In genomic region chr11:61806785-61807184, GRCh38 we compare ENCODE assay signal across 22 cellular contexts. TPM values are rescaled to one million over a fixed set of nuclear protein-coding genes. Genes with fewer than 3 reads are reported as not detected.
"Had no signal": no experiment of that assay in that cellular context is flagged by ENCODE, and none has a peak within 500 bp of the region (broad histone marks: within the 10 kb centered on the region; RNA-seq: fewer than 3 reads in every experiment).

No MANE protein-coding gene starts in this region.

- H3K36me3 Mint-ChIP-seq: memory B cell had no signal

- H3K4me3 ChIP-seq: dorsolateral prefrontal cortex, gastrocnemius medialis, lung, mucosa of descending colon, prostate gland, right atrium auricular region, sigmoid colon, stomach, thyroid gland, vagina had no signal

- H3K27ac ChIP-seq: gastrocnemius medialis, prostate gland, right atrium auricular region, sigmoid colon, stomach, thyroid gland, vagina had no signal

- DNase-seq: effector CD4-positive, alpha-beta T cell; gastrocnemius medialis; head of caudate nucleus; kidney; mucosa of descending colon; naive thymus-derived CD4-positive, alpha-beta T cell; nucleus accumbens; sigmoid colon; stimulated activated naive CD4-positive, alpha-beta T cell; stomach; thyroid gland; trophoblast cell had no signal

- H3K4me3 Mint-ChIP-seq: memory B cell; naive thymus-derived CD4-positive, alpha-beta T cell; nephron had no signal

- H3K27ac Mint-ChIP-seq: memory B cell, nephron had no signal

- H3K9me3 ChIP-seq: gastrocnemius medialis, mucosa of descending colon, prostate gland, right atrium auricular region, sigmoid colon, stomach, thyroid gland, vagina had no signal

- H3K36me3 ChIP-seq: gastrocnemius medialis, prostate gland, thyroid gland had no signal

- H3K27me3 Mint-ChIP-seq: memory B cell had no signal

- H3K27me3 ChIP-seq: dorsolateral prefrontal cortex, gastrocnemius medialis, right atrium auricular region, sigmoid colon, stomach, thyroid gland, vagina had no signal

- FAIRE-seq: colon, kidney had no signal

- H3K4me1 ChIP-seq: gastrocnemius medialis, prostate gland, right atrium auricular region, sigmoid colon, stomach, thyroid gland, vagina had no signal

- ATAC-seq: gastrocnemius medialis; left lobe of liver; mucosa of descending colon; naive thymus-derived CD4-positive, alpha-beta T cell had no signal

- H3K9me3 Mint-ChIP-seq: memory B cell; naive thymus-derived CD4-positive, alpha-beta T cell; nephron had no signal

RNA-seq across cellular contexts. Expression of gene MYRF, which starts 54.3 kb away (rescaled TPM):
- total RNA-seq: skeletal muscle tissue had no signal
